In genomic region chr1:218363141-218363540, GRCh38 we compare ENCODE assay signal across 1 cellular context.
TF ChIP-seq lines count a peak whose summit lies in the region.

No MANE protein-coding gene starts in this region.

TF ChIP-seq in SK-N-SH, 30 proteins besides CTCF, POLR2A, EP300 and RAD21 (continued from another document):
- TF ChIP-seq REST (IDR thresholded peaks at IDR 0.05; ENCODE audit: low read depth, low read length) (no peak), EZH2phosphoT487 (IDR thresholded peaks at IDR 0.05; ENCODE audit: borderline replicate concordance, low read depth) (no peak), MEF2A (IDR thresholded peaks at IDR 0.05; ENCODE audit: borderline replicate concordance, low read depth) (no peak)
